Comparison of ENCODE assay signal across 8 cellular contexts in the genomic region with DNA sequence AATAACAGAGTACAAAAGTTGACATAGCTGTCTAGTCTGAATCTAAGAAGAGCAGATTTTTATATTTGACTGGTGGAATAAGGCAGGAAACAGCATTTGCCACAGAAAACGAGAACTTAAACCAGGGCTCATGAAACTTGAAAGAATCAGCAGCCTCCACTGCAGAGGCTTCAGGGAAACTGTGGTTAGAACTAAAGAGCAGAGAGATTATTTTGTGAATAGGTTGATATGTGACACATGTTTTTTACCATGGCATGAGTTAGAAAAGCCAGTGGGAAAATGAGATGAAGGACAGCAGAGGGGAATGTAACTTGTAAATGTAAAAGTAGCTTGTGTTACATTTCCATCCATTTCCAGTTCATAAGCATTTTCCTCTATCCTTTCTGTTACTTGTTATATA.
DNase-seq lines count a peak whose midpoint lies in the region; ATAC-seq and TF ChIP-seq lines count a peak whose summit lies in the region.

No MANE protein-coding gene starts in this region.

- CTCF ChIA-PET in Calu3 (lab: Charles Lee): no interaction called here

- intact Hi-C loops in lower leg skin (cut with DNase I; ENCODE audit: low total_unique reads) (no loop called here), Calu3 (cut with micrococcal nuclease; ENCODE audit: unreplicated experiment) (no loop called here)

- no TSS peak for BruUV-seq in Calu3 (replicated peaks; lab: Mats Ljungman, UMichigan)

- no peak for TF ChIP-seq POLR2A in lower leg skin (IDR thresholded peaks at IDR 0.05)

- no peak for TF ChIP-seq CTCF in GM12864 (IDR thresholded peaks at IDR 0.05; ENCODE audit: low read depth, low read length, missing control alignments)
- no peak for TF ChIP-seq CTCF in lower leg skin (IDR thresholded peaks at IDR 0.05)
- no peak for TF ChIP-seq CTCF in Calu3 (IDR thresholded peaks at IDR 0.05; ENCODE audit: unreplicated experiment)

- no peak overlapping the region for H3K4me3 ChIP-seq in GM12864 (ENCODE audit: low read depth, low read length)
- H3K4me3 ChIP-seq in lower leg skin (ENCODE audit: low read depth, poor library complexity, severe bottlenecking): no peak overlapping the region

- no peak overlapping the region for H3K27ac Mint-ChIP-seq in activated T-helper 17 cell treated with anti-CD3 and anti-CD28 coated beads, Interleukin-2, amount 50 U/mL, for 72 hours
- no peak overlapping the region for H3K27ac Mint-ChIP-seq in Calu3 (ENCODE audit: unreplicated experiment)

- peaks cover 26% of the 10 kb centered on the region for H3K4me1 Mint-ChIP-seq in activated T-helper 17 cell treated with anti-CD3 and anti-CD28 coated beads, Interleukin-2, amount 50 U/mL, for 72 hours
- H3K4me1 Mint-ChIP-seq in Calu3 (ENCODE audit: low read depth, unreplicated experiment): no peaks in the 10 kb centered on the region

- peak; percentile 86 for DNase-seq in GM12864 (ENCODE audit: low read depth)
- DNase-seq in EL: no peak
- no peak for DNase-seq in lower leg skin (ENCODE audit: low spot score in 2 of 2)
- no peak for DNase-seq in Calu3
- no peak for DNase-seq in ureter (ENCODE audit: low spot score)

- H3K36me3 Mint-ChIP-seq in activated T-helper 17 cell treated with anti-CD3 and anti-CD28 coated beads, Interleukin-2, amount 50 U/mL, for 72 hours (ENCODE audit: low read depth): no peaks in the 10 kb centered on the region
- no peaks in the 10 kb centered on the region for H3K36me3 Mint-ChIP-seq in Calu3 (ENCODE audit: insufficient read depth, unreplicated experiment)

- H3K9me3 Mint-ChIP-seq in activated T-helper 17 cell treated with anti-CD3 and anti-CD28 coated beads, Interleukin-2, amount 50 U/mL, for 72 hours: no peaks in the 10 kb centered on the region
- H3K9me3 Mint-ChIP-seq in Calu3 (ENCODE audit: low read depth, unreplicated experiment): no peaks in the 10 kb centered on the region

- no peaks in the 10 kb centered on the region for H3K27me3 Mint-ChIP-seq in activated T-helper 17 cell treated with anti-CD3 and anti-CD28 coated beads, Interleukin-2, amount 50 U/mL, for 72 hours
- no peaks in the 10 kb centered on the region for H3K27me3 Mint-ChIP-seq in Calu3 (ENCODE audit: unreplicated experiment)

- H3K4me3 Mint-ChIP-seq in activated T-helper 17 cell treated with anti-CD3 and anti-CD28 coated beads, Interleukin-2, amount 50 U/mL, for 72 hours: peak overlapping the region; percentile 34
- H3K4me3 Mint-ChIP-seq in Calu3 (ENCODE audit: low read depth, unreplicated experiment): no peak overlapping the region

- ATAC-seq in GM21360 (IDR thresholded peaks at IDR 0.05; ENCODE audit: unreplicated experiment): peak; percentile 66
- ATAC-seq in HG03378 (IDR thresholded peaks at IDR 0.05; ENCODE audit: unreplicated experiment): peak; percentile 68
- peak; percentile 59 for ATAC-seq in activated T-helper 17 cell treated with anti-CD3 and anti-CD28 coated beads, Interleukin-2, amount 50 U/mL, for 72 hours (replicated peaks)

- WGBS in lower leg skin, 2 donors: 74 to 76% methylated on average over 1 of the region's 1 CpG
